ENCODE assay signal across 12 cellular contexts in the genomic region with DNA sequence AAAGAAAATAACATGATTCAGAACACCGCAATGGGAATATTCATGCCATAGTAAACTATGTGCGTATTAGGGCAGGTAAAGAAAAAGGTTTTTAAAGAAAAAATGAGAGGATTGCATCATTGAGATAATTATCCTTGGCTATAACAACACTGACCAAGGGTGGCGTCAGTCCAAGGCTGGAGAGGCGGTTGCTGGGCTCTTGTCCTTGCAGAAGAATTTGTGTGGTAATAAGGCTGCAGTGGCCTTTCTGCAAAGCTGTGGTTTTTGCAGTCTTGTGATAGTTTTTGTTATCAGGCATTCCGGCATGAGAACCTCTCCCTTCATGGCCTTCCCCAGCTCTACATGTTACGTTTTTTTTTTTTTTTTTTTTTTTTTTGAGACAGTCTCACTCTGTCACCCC. TPM values are rescaled to one million over a fixed set of nuclear protein-coding genes. Genes with fewer than 3 reads are reported as not detected.
DNase-seq lines count a peak whose midpoint lies in the region; ATAC-seq and TF ChIP-seq lines count a peak whose summit lies in the region.
"Had no signal": no experiment of that assay in that cellular context is flagged by ENCODE, and none has a peak within 500 bp of the region (broad histone marks: within the 10 kb centered on the region; RNA-seq: fewer than 3 reads in every experiment).

No MANE protein-coding gene starts in this region.

- no peak overlapping the region for H3K4me3 ChIP-seq in fibroblast of the aortic adventitia (ENCODE audit: low read depth, low read length)

- TF ChIP-seq CTCF in fibroblast of the aortic adventitia (IDR thresholded peaks at IDR 0.05; ENCODE audit: insufficient read depth, low read length), result no peak

- DNase-seq in EH (ENCODE audit: low read depth) (peak; percentile 84), RPMI7951 (ENCODE audit: low read depth) (peak; percentile 42), fibroblast of the aortic adventitia (ENCODE audit: low read depth) (peak; percentile 90), pons (ENCODE audit: low spot score) (peak; percentile 42), T-helper 2 cell (no peak), dermis blood vessel endothelial cell (no peak)
- DNase-seq: KG1; NCI-H446 treated with DMSO at 0.1 percent for 48 hours; stimulated activated naive CD4-positive, alpha-beta T cell had no signal

- ATAC-seq in GM21737 (IDR thresholded peaks at IDR 0.05; ENCODE audit: unreplicated experiment) (no peak), HG02840 (IDR thresholded peaks at IDR 0.05; ENCODE audit: low FRiP score, unreplicated experiment) (no peak)
- ATAC-seq: natural killer cell treated with Interleukin-12 subunit alpha and Interleukin-12 subunit beta and Interleukin-15 and Interleukin-18, amount 100 ng/mL, for 72 hours had no signal

RNA-seq across cellular contexts. Expression of gene BOD1, which starts 14.0 kb away (rescaled TPM):
- 50.3 and 63.8 TPM in 2 replicates for total RNA-seq in RPMI7951 (2014; rRNA removed; shearing (Covaris generic))
- total RNA-seq in fibroblast of the aortic adventitia (ENCODE audit: low replicate concordance) (63.7 and 68.9 TPM in 2 replicates), dermis blood vessel endothelial cell (60.2 and 61.3 TPM in 2 replicates)

Comparison
In these comparisons a context has a peak if more than half of its experiments do, and no peak if none do; other contexts are left out.
1. DNase-seq: peak in EH (single experiment), RPMI7951 (single experiment), fibroblast of the aortic adventitia (single experiment) and pons (single experiment); none in T-helper 2 cell (0 of 5) and dermis blood vessel endothelial cell (single experiment).